8 cellular contexts compared by ENCODE assay signal in genomic region chr11:11931461-11932055, GRCh38.
A peak's percentile ranks its signal among the peaks of the same experiment; 100 is the strongest.
DNase-seq lines count a peak whose midpoint lies in the region; ATAC-seq, FAIRE-seq and TF ChIP-seq lines count a peak whose summit lies in the region.

No MANE protein-coding gene starts in this region.

- no peak for FAIRE-seq in A549 (lab: Jason Lieb, UNC)

- no peak overlapping the region for H3K4me3 ChIP-seq in A549
- H3K4me3 ChIP-seq in GM06990 (replicated peaks; ENCODE audit: low read depth, low read length): no peak overlapping the region
- H3K4me3 ChIP-seq in gastrocnemius medialis: no peak overlapping the region

- H3K27ac ChIP-seq in A549 (no peak overlapping the region), gastrocnemius medialis (no peak overlapping the region)

- POLR2A ChIA-PET in A549 (lab: Yijun Ruan, JAX): no interaction called here
- POLR2A ChIA-PET in activated CD8-positive, alpha-beta T cell treated with anti-CD3 and anti-CD28 coated beads for 36 hours (lab: Charles Lee): no interaction called here

- H3K9me3 Mint-ChIP-seq in activated CD8-positive, alpha-beta T cell treated with anti-CD3 and anti-CD28 coated beads for 36 hours: no peaks in the 10 kb centered on the region

- in situ Hi-C loops in gastrocnemius medialis (cut with MboI; ENCODE audit: low sequenced_read_pairs in 4 of 4): loop anchor here in 3 of 4 donors (10.0 to 25.0 kb wide), 4 partner anchors 103 to 356 kb away; no protein-coding TSS in a partner anchor

- H3K4me2 ChIP-seq in A549: no peak overlapping the region

- no peak overlapping the region for H3K27ac Mint-ChIP-seq in activated CD8-positive, alpha-beta T cell treated with anti-CD3 and anti-CD28 coated beads for 36 hours

- H3K4me1 Mint-ChIP-seq in activated CD8-positive, alpha-beta T cell treated with anti-CD3 and anti-CD28 coated beads for 36 hours (ENCODE audit: low read depth): peaks cover under 1% of the 10 kb centered on the region

- peak; percentile 84 to 85 for TF ChIP-seq RAD21 in A549 (conservative IDR thresholded peaks at IDR 0.05 in 1 of 2, IDR thresholded peaks at IDR 0.05 in 1 of 2)

- H3K27me3 ChIP-seq in GM06990 (replicated peaks; ENCODE audit: control insufficient read depth, insufficient read depth, low read length): no peaks in the 10 kb centered on the region
- H3K27me3 ChIP-seq in gastrocnemius medialis: no peaks in the 10 kb centered on the region

- WGBS in A549 (ENCODE audit: missing lambda C conversion rate): 50% methylated on average over 5 of the region's 5 CpGs

- H3K4me1 ChIP-seq in A549 (peaks cover 4% of the 10 kb centered on the region; the same call in 2 of the 3 replicates), gastrocnemius medialis (no peaks in the 10 kb centered on the region)

- peak; percentile 73 to 82; a peak in 4 of 6 replicates for ATAC-seq in A549
- no peak for ATAC-seq in activated CD8-positive, alpha-beta T cell treated with anti-CD3 and anti-CD28 coated beads for 36 hours
- peak; percentile 80 to 82 for ATAC-seq in left cardiac atrium
- peak; percentile 39 to 77 for ATAC-seq in gastrocnemius medialis
- no peak for ATAC-seq in HG03520 (IDR thresholded peaks at IDR 0.05; ENCODE audit: unreplicated experiment)
- no peak for ATAC-seq in HG03432 (IDR thresholded peaks at IDR 0.05; ENCODE audit: unreplicated experiment)

- H3K4me3 Mint-ChIP-seq in activated CD8-positive, alpha-beta T cell treated with anti-CD3 and anti-CD28 coated beads for 36 hours: no peak overlapping the region

- intact Hi-C loops in activated CD8-positive, alpha-beta T cell treated with anti-CD3 and anti-CD28 coated beads for 36 hours (cut with micrococcal nuclease): loop anchor here (2.0 kb wide), 1 partner anchor 115 kb away; no protein-coding TSS in a partner anchor
- intact Hi-C loops in left cardiac atrium (cut with DNase I): loop anchor here (2.0 to 10.0 kb wide), 3 partner anchors 111 to 343 kb away; no protein-coding TSS in a partner anchor
- intact Hi-C loops in gastrocnemius medialis (cut with DNase I; ENCODE audit: low total_unique reads): loop anchor here (1.0 to 10.0 kb wide), 2 partner anchors 113 to 353 kb away; no protein-coding TSS in a partner anchor

- H3K9me3 ChIP-seq in A549: no peaks in the 10 kb centered on the region
- no peaks in the 10 kb centered on the region for H3K9me3 ChIP-seq in gastrocnemius medialis

- peaks cover 26% of the 10 kb centered on the region for H3K36me3 Mint-ChIP-seq in activated CD8-positive, alpha-beta T cell treated with anti-CD3 and anti-CD28 coated beads for 36 hours (ENCODE audit: low read depth)

- DNase-seq in A549 (ENCODE audit: low read depth in 1 of 2, low spot score in 1 of 2) (peak; percentile 26 to 64), GM06990 (ENCODE audit: extremely low read depth, insufficient read length) (no peak), NCI-H2081 treated with DMSO at 0.1 percent for 48 hours (lab: John Stamatoyannopoulos, UW) (peak; percentile 2), left cardiac atrium (no peak), gastrocnemius medialis (no peak)
- peak; percentile 24 for DNase-seq in activated CD8-positive, alpha-beta T cell treated with anti-CD3 and anti-CD28 coated beads for 36 hours

- no peak for TF ChIP-seq EP300 in A549 (IDR thresholded peaks at IDR 0.05)

- peak; percentile 84 for TF ChIP-seq CTCF in A549 (IDR thresholded peaks at IDR 0.05)
- TF ChIP-seq CTCF in GM06990 (IDR thresholded peaks at IDR 0.05; ENCODE audit: insufficient read depth, low read length, poor library complexity, severe bottlenecking): peak; percentile 52
- TF ChIP-seq CTCF in activated CD8-positive, alpha-beta T cell treated with anti-CD3 and anti-CD28 coated beads for 36 hours (IDR thresholded peaks at IDR 0.05): peak; percentile 72
- TF ChIP-seq CTCF in gastrocnemius medialis (IDR thresholded peaks at IDR 0.05 in 4 of 5, conservative IDR thresholded peaks at IDR 0.05 in 1 of 5): peak; percentile 40 to 55 (median 49)

- H3K36me3 ChIP-seq in GM06990 (ENCODE audit: control insufficient read depth, insufficient read depth, low read length): no peaks in the 10 kb centered on the region
- H3K36me3 ChIP-seq in gastrocnemius medialis: peaks cover 0 to 59% of the 10 kb centered on the region in 2 donors

- no peaks in the 10 kb centered on the region for H3K27me3 Mint-ChIP-seq in activated CD8-positive, alpha-beta T cell treated with anti-CD3 and anti-CD28 coated beads for 36 hours

- CTCF ChIA-PET in A549 (lab: Yijun Ruan, JAX): interaction anchor here (0.6 to 2.3 kb wide), 28 partner anchors 9 to 355 kb away, joined by 3 to 54 read pairs (median 4); partner anchors contain the start of gene DKK3
- CTCF ChIA-PET in activated CD8-positive, alpha-beta T cell treated with anti-CD3 and anti-CD28 coated beads for 36 hours (lab: Charles Lee): interaction anchor here (0.6 to 2.6 kb wide), 24 partner anchors 10 to 350 kb away, joined by 3 to 19 read pairs (median 4); no protein-coding TSS in a partner anchor

- TF ChIP-seq POLR2A in A549 (IDR thresholded peaks at IDR 0.05; ENCODE audit: low read length) (no peak), gastrocnemius medialis (IDR thresholded peaks at IDR 0.05) (no peak)

TF ChIP-seq in A549, 52 proteins besides CTCF, POLR2A, EP300 and RAD21:
- TF ChIP-seq RNF2 (IDR thresholded peaks at IDR 0.05; ENCODE audit: borderline replicate concordance, low read depth): no peak
- TF ChIP-seq, protein P1, sequence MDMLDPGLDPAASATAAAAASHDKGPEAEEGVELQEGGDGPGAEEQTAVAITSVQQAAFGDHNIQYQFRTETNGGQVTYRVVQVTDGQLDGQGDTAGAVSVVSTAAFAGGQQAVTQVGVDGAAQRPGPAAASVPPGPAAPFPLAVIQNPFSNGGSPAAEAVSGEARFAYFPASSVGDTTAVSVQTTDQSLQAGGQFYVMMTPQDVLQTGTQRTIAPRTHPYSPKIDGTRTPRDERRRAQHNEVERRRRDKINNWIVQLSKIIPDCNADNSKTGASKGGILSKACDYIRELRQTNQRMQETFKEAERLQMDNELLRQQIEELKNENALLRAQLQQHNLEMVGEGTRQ (IDR thresholded peaks at IDR 0.05): peak; percentile 76
- TF ChIP-seq, protein P2, sequence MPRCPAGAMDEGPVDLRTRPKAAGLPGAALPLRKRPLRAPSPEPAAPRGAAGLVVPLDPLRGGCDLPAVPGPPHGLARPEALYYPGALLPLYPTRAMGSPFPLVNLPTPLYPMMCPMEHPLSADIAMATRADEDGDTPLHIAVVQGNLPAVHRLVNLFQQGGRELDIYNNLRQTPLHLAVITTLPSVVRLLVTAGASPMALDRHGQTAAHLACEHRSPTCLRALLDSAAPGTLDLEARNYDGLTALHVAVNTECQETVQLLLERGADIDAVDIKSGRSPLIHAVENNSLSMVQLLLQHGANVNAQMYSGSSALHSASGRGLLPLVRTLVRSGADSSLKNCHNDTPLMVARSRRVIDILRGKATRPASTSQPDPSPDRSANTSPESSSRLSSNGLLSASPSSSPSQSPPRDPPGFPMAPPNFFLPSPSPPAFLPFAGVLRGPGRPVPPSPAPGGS (IDR thresholded peaks at IDR 0.05): no peak
- TF ChIP-seq TFCP2L1 (CRISPR knock-in tag; IDR thresholded peaks at IDR 0.05): no peak
- no peak for TF ChIP-seq POLR2AphosphoS2 (conservative IDR thresholded peaks at IDR 0.05; ENCODE audit: low read length)
- no peak for TF ChIP-seq CHD4 (IDR thresholded peaks at IDR 0.05; ENCODE audit: borderline replicate concordance)
- TF ChIP-seq HOXB13 (CRISPR knock-in tag; IDR thresholded peaks at IDR 0.05; ENCODE audit: low read depth): no peak
- no peak for TF ChIP-seq HOXB5 (CRISPR knock-in tag; IDR thresholded peaks at IDR 0.05)
- TF ChIP-seq, protein P3, sequence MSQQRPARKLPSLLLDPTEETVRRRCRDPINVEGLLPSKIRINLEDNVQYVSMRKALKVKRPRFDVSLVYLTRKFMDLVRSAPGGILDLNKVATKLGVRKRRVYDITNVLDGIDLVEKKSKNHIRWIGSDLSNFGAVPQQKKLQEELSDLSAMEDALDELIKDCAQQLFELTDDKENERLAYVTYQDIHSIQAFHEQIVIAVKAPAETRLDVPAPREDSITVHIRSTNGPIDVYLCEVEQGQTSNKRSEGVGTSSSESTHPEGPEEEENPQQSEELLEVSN (IDR thresholded peaks at IDR 0.05; ENCODE audit: borderline replicate concordance, low read depth): no peak
- TF ChIP-seq ZFP36 (IDR thresholded peaks at IDR 0.05; ENCODE audit: borderline replicate concordance, partially characterized antibody): no peak
- TF ChIP-seq SREBF2 (IDR thresholded peaks at IDR 0.05): no peak
- TF ChIP-seq, protein P4, sequence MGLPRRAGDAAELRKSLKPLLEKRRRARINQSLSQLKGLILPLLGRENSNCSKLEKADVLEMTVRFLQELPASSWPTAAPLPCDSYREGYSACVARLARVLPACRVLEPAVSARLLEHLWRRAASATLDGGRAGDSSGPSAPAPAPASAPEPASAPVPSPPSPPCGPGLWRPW (IDR thresholded peaks at IDR 0.05): no peak
- no peak for TF ChIP-seq NPAS2 (CRISPR knock-in tag; IDR thresholded peaks at IDR 0.05; ENCODE audit: borderline replicate concordance)
- no peak for TF ChIP-seq KDM1A (IDR thresholded peaks at IDR 0.05; ENCODE audit: low read depth)
- peak; percentile 88 for TF ChIP-seq SMC3 (IDR thresholded peaks at IDR 0.05)
- no peak for TF ChIP-seq MAZ (IDR thresholded peaks at IDR 0.05; ENCODE audit: borderline replicate concordance, low read depth, low read length)
- no peak for TF ChIP-seq HMGXB4 (CRISPR knock-in tag; IDR thresholded peaks at IDR 0.05; ENCODE audit: borderline replicate concordance)

Comparison
In these comparisons a context has a peak if more than half of its experiments do, and no peak if none do; other contexts are left out.
1. ATAC-seq: peak in A549 (2 of 2), left cardiac atrium (2 of 2) and gastrocnemius medialis (2 of 2); none in activated CD8-positive, alpha-beta T cell treated with anti-CD3 and anti-CD28 coated beads for 36 hours (single experiment), HG03520 (single experiment) and HG03432 (single experiment).
2. DNase-seq: peak in A549 (2 of 2), NCI-H2081 treated with DMSO at 0.1 percent for 48 hours (single experiment) and activated CD8-positive, alpha-beta T cell treated with anti-CD3 and anti-CD28 coated beads for 36 hours (single experiment); none in GM06990 (single experiment), left cardiac atrium (single experiment) and gastrocnemius medialis (0 of 2).
3. Peak in every context shown above with its lines, with median percentiles within 50 percentile points of each other: CTCF ChIP-seq.